8 cellular contexts compared by ENCODE assay signal in genomic region chr9:34647651-34648050, GRCh38. TPM values are rescaled to one million over a fixed set of nuclear protein-coding genes. Genes with fewer than 3 reads are reported as not detected.
A peak's percentile ranks its signal among the peaks of the same experiment; 100 is the strongest.
DNase-seq lines count a peak whose midpoint lies in the region; ATAC-seq and TF ChIP-seq lines count a peak whose summit lies in the region.

No MANE protein-coding gene starts in this region.

- peaks cover 13% of the 10 kb centered on the region; the same call in 1 of the 2 replicates for H3K36me3 Mint-ChIP-seq in HFFc6 (ENCODE audit: low read depth)
- H3K36me3 Mint-ChIP-seq in activated CD4-positive, alpha-beta memory T cell treated with anti-CD3 and anti-CD28 coated beads for 36 hours = peaks cover 29% of the 10 kb centered on the region

- H3K4me1 ChIP-seq in iPS-15b (ENCODE audit: control insufficient read depth, insufficient read depth, low read length) = peaks cover 29% of the 10 kb centered on the region
- H3K4me1 ChIP-seq in spleen = peaks cover 23 to 64% (median 32%) of the 10 kb centered on the region in 6 donors

- 55 to 74% (median 67%) methylated on average over 10 of the region's 10 CpGs for WGBS in spleen, 5 donors

- H3K4me1 Mint-ChIP-seq in HFFc6 (ENCODE audit: low read depth) = peaks cover 46% of the 10 kb centered on the region
- H3K4me1 Mint-ChIP-seq in activated CD4-positive, alpha-beta memory T cell treated with anti-CD3 and anti-CD28 coated beads for 36 hours (ENCODE audit: low read depth) = peaks cover 37% of the 10 kb centered on the region

- DNase-seq in HFFc6 = no peak
- DNase-seq in activated CD4-positive, alpha-beta memory T cell treated with anti-CD3 and anti-CD28 coated beads for 36 hours = peak; percentile 50
- DNase-seq in spleen = no peak
- no peak for DNase-seq in HT-29 (ENCODE audit: low spot score)
- no peak for DNase-seq in NCI-H1105 treated with DMSO at 0.1 percent for 48 hours (lab: John Stamatoyannopoulos, UW)
- DNase-seq in kidney glomerular epithelial cell (lab: John Stamatoyannopoulos, UW) = no peak

- H3K9me3 Mint-ChIP-seq in HFFc6 = no peaks in the 10 kb centered on the region
- H3K9me3 Mint-ChIP-seq in activated CD4-positive, alpha-beta memory T cell treated with anti-CD3 and anti-CD28 coated beads for 36 hours = no peaks in the 10 kb centered on the region

- H3K27me3 ChIP-seq in iPS-15b (ENCODE audit: control insufficient read depth, insufficient read depth, low read length) (no peaks in the 10 kb centered on the region), spleen (replicated peaks in 1 of 7) (no peaks in the 10 kb centered on the region)

- no peaks in the 10 kb centered on the region; the same call in 1 of the 2 replicates for H3K27me3 Mint-ChIP-seq in HFFc6 (ENCODE audit: insufficient read depth)
- H3K27me3 Mint-ChIP-seq in activated CD4-positive, alpha-beta memory T cell treated with anti-CD3 and anti-CD28 coated beads for 36 hours = no peaks in the 10 kb centered on the region

- H3K4me3 Mint-ChIP-seq in HFFc6 = peak overlapping the region; percentile 92
- H3K4me3 Mint-ChIP-seq in activated CD4-positive, alpha-beta memory T cell treated with anti-CD3 and anti-CD28 coated beads for 36 hours = peak overlapping the region; percentile 86

- POLR2A ChIA-PET in activated CD4-positive, alpha-beta memory T cell treated with anti-CD3 and anti-CD28 coated beads for 36 hours (lab: Charles Lee) = interaction anchor here (0.8 to 2.0 kb wide), 3 partner anchors 10 to 17 kb away, joined by 3 to 42 read pairs (median 5); partner anchors contain the start of gene SIGMAR1

- H3K36me3 ChIP-seq in iPS-15b (ENCODE audit: control insufficient read depth, insufficient read depth, low read length) (peaks cover 13% of the 10 kb centered on the region), spleen (peaks cover 0 to 38% (median 25%) of the 10 kb centered on the region in 6 donors)

- peak overlapping the region in 6 of 8 donors; percentile 85 to 95 (median 90) for H3K27ac ChIP-seq in spleen

- intact Hi-C loops in activated CD4-positive, alpha-beta memory T cell treated with anti-CD3 and anti-CD28 coated beads for 36 hours (cut with micrococcal nuclease) = loop anchor here (1.0 kb wide), 1 partner anchor 35 kb away; the partner anchor contains the start of gene RPP25L
- intact Hi-C loops in spleen (cut with DNase I; ENCODE audit: low total_unique reads) = no loop called here

- H3K27ac Mint-ChIP-seq in HFFc6 = peak overlapping the region; percentile 82
- peak overlapping the region; percentile 84 for H3K27ac Mint-ChIP-seq in activated CD4-positive, alpha-beta memory T cell treated with anti-CD3 and anti-CD28 coated beads for 36 hours

- no peak for ATAC-seq in HG02678 (IDR thresholded peaks at IDR 0.05; ENCODE audit: unreplicated experiment)

- no peak for TF ChIP-seq POLR2A in spleen (IDR thresholded peaks at IDR 0.05)

- peak overlapping the region; percentile 90 for H3K9ac ChIP-seq in iPS-15b (ENCODE audit: low read depth, low read length)

- H3K4me3 ChIP-seq in iPS-15b (ENCODE audit: low read depth, low read length) (peak overlapping the region; percentile 98), spleen (peak overlapping the region; percentile 68 to 99 (median 90))

- no peak for TF ChIP-seq CTCF in HFFc6 (IDR thresholded peaks at IDR 0.05)
- TF ChIP-seq CTCF in spleen (IDR thresholded peaks at IDR 0.05 in 8 of 11, conservative IDR thresholded peaks at IDR 0.05 in 3 of 11) = no peak

- H3K9me3 ChIP-seq in iPS-15b (ENCODE audit: control insufficient read depth, insufficient read depth, low read length) (no peaks in the 10 kb centered on the region), spleen (no peaks in the 10 kb centered on the region)

- CTCF ChIA-PET in activated CD4-positive, alpha-beta memory T cell treated with anti-CD3 and anti-CD28 coated beads for 36 hours (lab: Charles Lee) = interaction anchor here (0.7 to 4.2 kb wide), 8 partner anchors 9 to 56 kb away, joined by 3 to 104 read pairs (median 10); partner anchors contain the start of genes CCL27, DCTN3 and SIGMAR1

RNA-seq across cellular contexts. Expression of gene GALT, which starts 1.2 kb away (rescaled TPM):
- total RNA-seq in HFFc6 (2021; fragmentation: NEBNext Ultra II Directional; extraction: Animal tissue kit (Norgen Biotek cat#: 25700)) = 10 to 100 TPM; 20.5 to 27.4 (median 22.0) TPM
- 10 to 100 TPM; 56.0 to 59.2 TPM for total RNA-seq in activated CD4-positive, alpha-beta memory T cell treated with anti-CD3 and anti-CD28 coated beads for 36 hours
- total RNA-seq in spleen = 100 to 1,000 TPM in 1 of 7 donors, 10 to 100 TPM in 6; 56.6 to 101 (median 78.9) TPM
- polyA plus RNA-seq in spleen = 10 to 100 TPM; 32.1 to 74.4 (median 55.1) TPM
- total RNA-seq in HT-29 (2014; rRNA removed; shearing (Covaris generic)) = 25.5 and 32.8 TPM in 2 replicates

RNA-seq across cellular contexts. Expression of gene IL11RA, which starts 4.3 kb away (rescaled TPM):
- total RNA-seq in HFFc6 (2021; fragmentation: NEBNext Ultra II Directional; extraction: Animal tissue kit (Norgen Biotek cat#: 25700)) = 10 to 100 TPM; 20.9 to 26.3 (median 23.6) TPM
- 10 to 100 TPM; 19.3 to 22.1 TPM for total RNA-seq in activated CD4-positive, alpha-beta memory T cell treated with anti-CD3 and anti-CD28 coated beads for 36 hours
- total RNA-seq in spleen = 10 to 100 TPM; 23.3 to 43.9 (median 30.7) TPM
- polyA plus RNA-seq in spleen = 10 to 100 TPM; 16.3 to 37.7 (median 25.1) TPM
- 1.7 and 4.7 TPM in 2 replicates for total RNA-seq in HT-29 (2014; rRNA removed; shearing (Covaris generic))

RNA-seq across cellular contexts. Expression of gene SIGMAR1, which starts 10.1 kb away (rescaled TPM):
- 100 to 1,000 TPM; 126 to 148 (median 138) TPM for total RNA-seq in HFFc6 (2021; fragmentation: NEBNext Ultra II Directional; extraction: Animal tissue kit (Norgen Biotek cat#: 25700))
- total RNA-seq in activated CD4-positive, alpha-beta memory T cell treated with anti-CD3 and anti-CD28 coated beads for 36 hours = 10 to 100 TPM; 65.9 to 67.6 TPM
- 10 to 100 TPM; 24.1 to 39.7 (median 28.4) TPM for total RNA-seq in spleen
- 10 to 100 TPM; 19.4 to 31.1 (median 24.4) TPM for polyA plus RNA-seq in spleen
- total RNA-seq in HT-29 (2014; rRNA removed; shearing (Covaris generic)) = 239 and 269 TPM in 2 replicates

RNA-seq across cellular contexts. Expression of gene CCL27, which starts 14.8 kb away (rescaled TPM):
- total RNA-seq in HFFc6 (2021; fragmentation: NEBNext Ultra II Directional; extraction: Animal tissue kit (Norgen Biotek cat#: 25700)) = under 1 TPM in 1 of 6 experiments, not detected in 5; 0.88 TPM
- total RNA-seq in activated CD4-positive, alpha-beta memory T cell treated with anti-CD3 and anti-CD28 coated beads for 36 hours = under 1 TPM in 1 of 2 experiments, not detected in 1; 0.80 TPM
- total RNA-seq in spleen = under 1 TPM in 1 of 7 donors, not detected in 6; 0.70 TPM
- under 1 TPM in 2 of 3 donors, not detected in 1; 0.08 to 0.32 TPM for polyA plus RNA-seq in spleen
- not detected in 2 replicates for total RNA-seq in HT-29 (2014; rRNA removed; shearing (Covaris generic))

RNA-seq across cellular contexts. Expression of gene ARID3C, which starts 18.8 kb away (rescaled TPM):
- total RNA-seq in HFFc6 (2021; fragmentation: NEBNext Ultra II Directional; extraction: Animal tissue kit (Norgen Biotek cat#: 25700)) = under 1 TPM in 2 of 6 experiments, not detected in 4; 0.14 to 0.17 TPM
- under 1 TPM; 0.14 to 0.17 TPM for total RNA-seq in activated CD4-positive, alpha-beta memory T cell treated with anti-CD3 and anti-CD28 coated beads for 36 hours
- total RNA-seq in spleen = not detected
- not detected for polyA plus RNA-seq in spleen
- total RNA-seq in HT-29 (2014; rRNA removed; shearing (Covaris generic)) = not detected in 2 replicates
